In the genomic region with DNA sequence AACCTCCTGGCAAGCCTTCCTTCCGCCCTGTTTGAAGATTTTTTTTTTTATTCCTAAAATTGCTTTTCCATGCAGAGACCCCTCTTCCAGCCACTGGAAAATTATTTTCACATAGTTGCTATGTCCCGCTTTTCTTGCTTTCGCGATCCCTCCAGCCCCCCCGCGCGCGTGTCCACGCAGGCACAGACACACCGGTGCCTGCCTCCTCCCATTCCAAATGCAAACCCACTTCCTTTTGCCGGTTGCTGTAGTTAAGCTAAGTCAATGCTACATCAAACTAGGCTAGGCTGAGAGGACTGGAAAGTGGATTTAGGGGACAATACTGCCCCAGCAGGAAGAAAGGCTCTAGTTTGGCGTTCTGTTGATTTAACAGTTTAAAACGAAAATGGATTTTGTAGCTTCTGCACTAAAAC, we compare ENCODE assay signal across 8 cellular contexts.
DNase-seq lines count a peak whose midpoint lies in the region; ATAC-seq and TF ChIP-seq lines count a peak whose summit lies in the region.

No MANE protein-coding gene starts in this region.

- no peaks in the 10 kb centered on the region for H3K9me3 ChIP-seq in HUES64 (ENCODE audit: insufficient read depth, low read depth, low read length)
- no peaks in the 10 kb centered on the region for H3K9me3 ChIP-seq in T-helper 17 cell (ENCODE audit: control insufficient read depth, low read length, poor library complexity, severe bottlenecking)

- H3K27me3 Mint-ChIP-seq in T-helper 17 cell (peaks cover 64% of the 10 kb centered on the region), natural killer cell (ENCODE audit: low read depth in 2 of 2) (peaks cover 55 to 58% of the 10 kb centered on the region in 2 donors)

- H3K4me3 ChIP-seq in HUES64 (ENCODE audit: low read length) = peak overlapping the region; percentile 67
- H3K4me3 ChIP-seq in fibroblast of mammary gland (ENCODE audit: control insufficient read depth, low read depth, low read length) = peak overlapping the region; percentile 46

- H3K36me3 ChIP-seq in HUES64 (ENCODE audit: insufficient read depth, low read length) = no peaks in the 10 kb centered on the region

- H3K4me1 Mint-ChIP-seq in T-helper 17 cell (peaks cover 39% of the 10 kb centered on the region), natural killer cell (peaks cover 37 to 39% of the 10 kb centered on the region in 2 donors)

- H3K9me3 Mint-ChIP-seq in natural killer cell = no peaks in the 10 kb centered on the region

- 1% methylated on average over 13 of the region's 13 CpGs for WGBS in HUES64

- H3K4me1 ChIP-seq in HUES64 (ENCODE audit: insufficient read depth, low read length) = peaks cover 35% of the 10 kb centered on the region

- H3K27me3 ChIP-seq in HUES64 (ENCODE audit: insufficient read depth, low read length) = peaks cover 40% of the 10 kb centered on the region

- no peak for TF ChIP-seq CTCF in fibroblast of mammary gland (conservative IDR thresholded peaks at IDR 0.05; ENCODE audit: control insufficient read depth, insufficient read depth, low read depth, low read length)
- TF ChIP-seq CTCF in natural killer cell (IDR thresholded peaks at IDR 0.05) = no peak

- intact Hi-C loops in natural killer cell (cut with micrococcal nuclease) = loop anchor here (5.0 kb wide), 1 partner anchor 109 kb away; the partner anchor contains the start of gene DHX15

- H3K4me3 Mint-ChIP-seq in T-helper 17 cell (peak overlapping the region; percentile 92), natural killer cell (peak overlapping the region; percentile 84)

- H3K36me3 Mint-ChIP-seq in T-helper 17 cell (ENCODE audit: low read depth) = peaks cover 13% of the 10 kb centered on the region
- H3K36me3 Mint-ChIP-seq in natural killer cell = no peaks in the 10 kb centered on the region

- H3K27ac ChIP-seq in HUES64 (ENCODE audit: low read depth, low read length) = 0 out of 2 replicates have a peak overlapping the region, but pooled peaks have one; percentile 1

- peak overlapping the region; percentile 54; the same call in 1 of the 2 replicates for H3K9ac ChIP-seq in HUES64 (ENCODE audit: low read depth, low read length)

- H3K27ac Mint-ChIP-seq in T-helper 17 cell (peak overlapping the region; percentile 87), natural killer cell (peak overlapping the region; percentile 70 to 82)

- peak; percentile 40 for DNase-seq in COLO668 (lab: John Stamatoyannopoulos, UW; ENCODE audit: unreplicated experiment)
- no peak for DNase-seq in T-helper 17 cell
- DNase-seq in fibroblast of mammary gland (ENCODE audit: low read depth) = peak; percentile 30
- DNase-seq in natural killer cell = no peak
- no peak for DNase-seq in activated CD4-positive, alpha-beta T cell treated with anti-CD3 and anti-CD28 coated beads, Interleukin-2, amount 50 U/mL, for 4 hours

- no peak for ATAC-seq in T-helper 17 cell
- ATAC-seq in natural killer cell = no peak
- no peak for ATAC-seq in HG03521 (IDR thresholded peaks at IDR 0.05; ENCODE audit: unreplicated experiment)
- ATAC-seq in GM21786 (IDR thresholded peaks at IDR 0.05; ENCODE audit: unreplicated experiment) = no peak

Comparison
In these comparisons a context has a peak if more than half of its experiments do, and no peak if none do; other contexts are left out.
1. DNase-seq: peak in COLO668 (single experiment) and fibroblast of mammary gland (single experiment); none in T-helper 17 cell (0 of 3), natural killer cell (single experiment) and activated CD4-positive, alpha-beta T cell treated with anti-CD3 and anti-CD28 coated beads, Interleukin-2, amount 50 U/mL, for 4 hours (0 of 2).